In the genomic region with DNA sequence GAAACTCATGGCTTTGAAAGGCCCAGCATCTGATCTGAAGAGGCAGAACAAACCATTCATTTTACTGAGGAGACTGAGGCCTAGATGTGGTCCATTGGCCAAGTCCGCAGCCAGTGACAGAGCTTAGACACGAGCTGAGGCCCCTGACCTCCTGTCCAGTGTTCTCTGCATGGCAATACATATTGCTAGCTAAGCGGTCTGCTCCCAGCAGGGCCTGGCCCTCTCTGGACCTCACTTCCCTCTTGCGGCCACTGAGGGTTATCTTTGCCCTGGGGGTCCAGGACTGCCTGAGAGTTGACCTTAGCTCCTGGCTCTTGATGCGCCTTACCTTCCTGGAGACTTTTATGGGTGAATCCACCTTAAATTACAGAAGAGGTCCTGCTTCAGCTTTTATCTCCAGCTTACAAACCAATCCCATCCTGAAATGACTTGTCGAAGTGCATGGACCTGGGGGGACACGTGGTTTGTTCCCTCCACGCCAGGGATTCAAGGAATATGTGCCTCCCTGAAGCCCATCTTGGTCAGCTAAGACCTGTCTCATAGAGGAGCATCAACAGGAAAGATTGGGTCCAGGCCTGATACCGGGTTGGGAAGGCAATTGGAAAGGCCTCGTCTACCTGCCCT, we compare ENCODE assay signal across 19 cellular contexts.
"Had no signal": no experiment of that assay in that cellular context is flagged by ENCODE, and none has a peak within 500 bp of the region (broad histone marks: within the 10 kb centered on the region; RNA-seq: fewer than 3 reads in every experiment).

No MANE protein-coding gene starts in this region.

- H3K9me3 Mint-ChIP-seq: activated B cell treated with CpG ODN at 0.5 μM for 24 hours; activated T-helper 1 cell treated with anti-CD3 and anti-CD28 coated beads, Interleukin-12 subunit alpha, Interleukin-12 subunit beta, Interleukin-2, Interleukin-4 antibody, amounts not matched to agents 30 ng/mL and 10 ng/mL and 1 ng/mL, durations not matched to agents 14 hours and 24 hours and 36 hours; central memory CD8-positive, alpha-beta T cell; nephron; stimulated activated naive CD8-positive, alpha-beta T cell treated with anti-CD3 and anti-CD28 coated beads, Interleukin-15, Interleukin-2, amounts not matched to agents 100 ng/mL and 50 ng/mL, for 24 hours had no signal

- ATAC-seq: foreskin keratinocyte had no signal

- H3K27ac ChIP-seq: foreskin keratinocyte, suprapubic skin, upper lobe of left lung had no signal

- H3K4me2 ChIP-seq: smooth muscle cell had no signal

- H3K27me3 Mint-ChIP-seq: activated B cell treated with CpG ODN at 0.5 μM for 24 hours; activated naive CD8-positive, alpha-beta T cell treated with anti-CD3 and anti-CD28 coated beads for 36 hours; brain; central memory CD8-positive, alpha-beta T cell; stimulated activated naive CD8-positive, alpha-beta T cell treated with anti-CD3 and anti-CD28 coated beads, Interleukin-15, Interleukin-2, amounts not matched to agents 100 ng/mL and 50 ng/mL, for 24 hours had no signal

- H3K4me3 ChIP-seq: smooth muscle cell, suprapubic skin, upper lobe of left lung had no signal

- H3K4me3 Mint-ChIP-seq: activated B cell treated with CpG ODN at 0.5 μM for 24 hours; activated naive CD8-positive, alpha-beta T cell treated with anti-CD3 and anti-CD28 coated beads for 36 hours; activated T-helper 1 cell treated with anti-CD3 and anti-CD28 coated beads, Interleukin-12 subunit alpha, Interleukin-12 subunit beta, Interleukin-2, Interleukin-4 antibody, amounts not matched to agents 30 ng/mL and 10 ng/mL and 1 ng/mL, durations not matched to agents 14 hours and 24 hours and 36 hours; central memory CD8-positive, alpha-beta T cell; nephron; stimulated activated naive CD8-positive, alpha-beta T cell treated with anti-CD3 and anti-CD28 coated beads, Interleukin-15, Interleukin-2, amounts not matched to agents 100 ng/mL and 50 ng/mL, for 24 hours had no signal

- H3K27ac Mint-ChIP-seq: activated B cell treated with CpG ODN at 0.5 μM for 24 hours; activated naive CD8-positive, alpha-beta T cell treated with anti-CD3 and anti-CD28 coated beads for 36 hours; activated T-helper 1 cell treated with anti-CD3 and anti-CD28 coated beads, Interleukin-12 subunit alpha, Interleukin-12 subunit beta, Interleukin-2, Interleukin-4 antibody, amounts not matched to agents 30 ng/mL and 10 ng/mL and 1 ng/mL, durations not matched to agents 14 hours and 24 hours and 36 hours; stimulated activated naive CD8-positive, alpha-beta T cell treated with anti-CD3 and anti-CD28 coated beads, Interleukin-15, Interleukin-2, amounts not matched to agents 100 ng/mL and 50 ng/mL, for 24 hours had no signal

- H3K27me3 ChIP-seq: foreskin keratinocyte, suprapubic skin, upper lobe of left lung had no signal

- DNase-seq: activated B cell treated with CpG ODN at 0.5 μM for 24 hours; activated CD4-positive, alpha-beta T cell treated with anti-CD3 and anti-CD28 coated beads for 48 hours; activated CD8-positive, alpha-beta memory T cell treated with anti-CD3 and anti-CD28 coated beads, Interleukin-2, amount 50 U/mL, for 48 hours; activated naive CD8-positive, alpha-beta T cell treated with anti-CD3 and anti-CD28 coated beads for 36 hours; effector CD8-positive, alpha-beta T cell; foreskin keratinocyte; nucleus accumbens; posterior cingulate gyrus; right cardiac atrium; T-helper 1 cell; T1000; upper lobe of left lung had no signal

- H3K9me3 ChIP-seq: suprapubic skin, upper lobe of left lung had no signal
